In genomic region chrX:14065800-14066199, GRCh38 we compare ENCODE assay signal across 24 cellular contexts. TPM values are rescaled to one million over a fixed set of nuclear protein-coding genes. Genes with fewer than 3 reads are reported as not detected.
A peak's percentile ranks its signal among the peaks of the same experiment; 100 is the strongest.
DNase-seq lines count a peak whose midpoint lies in the region; FAIRE-seq and TF ChIP-seq lines count a peak whose summit lies in the region.
"Had no signal": no experiment of that assay in that cellular context is flagged by ENCODE, and none has a peak within 500 bp of the region (broad histone marks: within the 10 kb centered on the region; RNA-seq: fewer than 3 reads in every experiment).

No MANE protein-coding gene starts in this region.

- H3K27me3 Mint-ChIP-seq in MCF 10A (ENCODE audit: insufficient read depth, unreplicated experiment), result peaks cover 63% of the 10 kb centered on the region

- peaks cover 4% of the 10 kb centered on the region for H3K27me3 ChIP-seq in mammary epithelial cell (ENCODE audit: insufficient read depth, low read length)

- H3K9ac ChIP-seq in mammary epithelial cell (ENCODE audit: insufficient read depth, low read length) (no peak overlapping the region), kidney (ENCODE audit: low read length in 2 of 2) (no peak overlapping the region)
- H3K9ac ChIP-seq: BLaER1, GM23248 had no signal

- TF ChIP-seq CTCF in MCF 10A (IDR thresholded peaks at IDR 0.05; ENCODE audit: unreplicated experiment), result no peak
- TF ChIP-seq CTCF in mammary epithelial cell (conservative IDR thresholded peaks at IDR 0.05 in 1 of 2, IDR thresholded peaks at IDR 0.05 in 1 of 2; ENCODE audit: extremely low read depth in 1 of 2, insufficient read depth in 1 of 2, low read depth in 1 of 2, low read length in 2 of 2), result no peak
- no peak for TF ChIP-seq CTCF in HEK293 (tag by site-specific recombination; IDR thresholded peaks at IDR 0.05)
- TF ChIP-seq CTCF in kidney (IDR thresholded peaks at IDR 0.05; ENCODE audit: borderline replicate concordance, extremely low read depth, insufficient read depth), result no peak

- H3K4me3 Mint-ChIP-seq in MCF 10A (ENCODE audit: unreplicated experiment), result no peak overlapping the region
- H3K4me3 Mint-ChIP-seq: B cell; CD4-positive, CD25-positive, alpha-beta regulatory T cell; CD8-positive, alpha-beta T cell; H9; HFFc6 had no signal

- no peaks in the 10 kb centered on the region for H4K20me1 ChIP-seq in mammary epithelial cell (ENCODE audit: insufficient read depth, low read length)

- peak overlapping the region; percentile 43 for H3K27ac Mint-ChIP-seq in MCF 10A (ENCODE audit: low read depth, unreplicated experiment)
- H3K27ac Mint-ChIP-seq: B cell; CD4-positive, CD25-positive, alpha-beta regulatory T cell; CD8-positive, alpha-beta T cell; HFFc6 had no signal

- BruUV-seq in MCF 10A (replicated peaks; lab: Mats Ljungman, UMichigan) (no TSS peak), mammary epithelial cell (replicated peaks; lab: Mats Ljungman, UMichigan) (no TSS peak)

- no peaks in the 10 kb centered on the region for H3K9me3 Mint-ChIP-seq in MCF 10A (ENCODE audit: unreplicated experiment)
- H3K9me3 Mint-ChIP-seq: CD8-positive, alpha-beta T cell; HFFc6 had no signal

- no peaks in the 10 kb centered on the region for H3K79me2 ChIP-seq in mammary epithelial cell (ENCODE audit: insufficient read depth, low read length)

- H3K4me3 ChIP-seq in mammary epithelial cell (replicated peaks in 1 of 3; ENCODE audit: insufficient read depth in 1 of 3, low read depth in 2 of 3, low read length in 3 of 3), result no peak overlapping the region
- no peak overlapping the region for H3K4me3 ChIP-seq in HEK293 (ENCODE audit: low read depth, low read length)
- H3K4me3 ChIP-seq in kidney (ENCODE audit: low read length in 2 of 2), result no peak overlapping the region
- H3K4me3 ChIP-seq: BLaER1, GM12878, GM23248 had no signal

- H3K4me2 ChIP-seq in mammary epithelial cell (ENCODE audit: insufficient read depth, low read depth, low read length), result no peak overlapping the region
- H3K4me2 ChIP-seq: BLaER1 had no signal

- no peak for FAIRE-seq in kidney (lab: Jason Lieb, UNC)
- FAIRE-seq: A204.1, D721Med, GM12878, GM19239 had no signal

- no peaks in the 10 kb centered on the region for H3K9me3 ChIP-seq in mammary epithelial cell (replicated peaks; ENCODE audit: insufficient read depth, low read length)
- H3K9me3 ChIP-seq in HEK293 (ENCODE audit: control insufficient read depth, insufficient read depth, low read depth, low read length), result no peaks in the 10 kb centered on the region
- H3K9me3 ChIP-seq in kidney (ENCODE audit: control insufficient read depth in 1 of 2, low read length in 2 of 2), result no peaks in the 10 kb centered on the region
- H3K9me3 ChIP-seq: BLaER1 had no signal

- CTCF ChIA-PET in MCF 10A (lab: Yijun Ruan, JAX) (no interaction called here), mammary epithelial cell (lab: Charles Lee; ENCODE audit: low non-redundant PET) (no interaction called here), HEK293 (lab: Yijun Ruan, JAX) (interaction anchor here (0.9 kb wide), 1 partner anchor 12 kb away, joined by 3 read pairs; no protein-coding TSS in a partner anchor)

- H3K36me3 Mint-ChIP-seq in MCF 10A (ENCODE audit: insufficient read depth, unreplicated experiment), result no peaks in the 10 kb centered on the region
- H3K36me3 Mint-ChIP-seq: CD4-positive, CD25-positive, alpha-beta regulatory T cell; CD8-positive, alpha-beta T cell had no signal

- H3K4me1 ChIP-seq in mammary epithelial cell (ENCODE audit: insufficient read depth, low read length), result no peaks in the 10 kb centered on the region
- H3K4me1 ChIP-seq in HEK293 (ENCODE audit: control insufficient read depth, insufficient read depth, low read length), result no peaks in the 10 kb centered on the region
- H3K4me1 ChIP-seq in kidney (ENCODE audit: control insufficient read depth in 1 of 2, insufficient read depth in 1 of 2, low read depth in 1 of 2, low read length in 2 of 2), result no peaks in the 10 kb centered on the region
- H3K4me1 ChIP-seq: BLaER1 had no signal

- POLR2A ChIA-PET in MCF 10A (lab: Yijun Ruan, JAX) (no interaction called here), HEK293 (lab: Yijun Ruan, JAX) (interaction anchor here (1.3 kb wide), 1 partner anchor 37 kb away, joined by 3 read pairs; no protein-coding TSS in a partner anchor)

- intact Hi-C loops in MCF 10A (cut with micrococcal nuclease), result no loop called here
- intact Hi-C loops in mammary epithelial cell (cut with micrococcal nuclease), result no loop called here
- intact Hi-C loops in kidney (cut with DNase I), result no loop called here

- in situ Hi-C loops in mammary epithelial cell (cut with MboI; ENCODE audit: low sequenced_read_pairs in 2 of 2), result no loop called here

- H3K27ac ChIP-seq in mammary epithelial cell (ENCODE audit: insufficient read depth, low read depth, low read length), result no peak overlapping the region
- H3K27ac ChIP-seq in HEK293 (ENCODE audit: extremely low read depth, low read depth, low read length), result no peak overlapping the region
- no peak overlapping the region for H3K27ac ChIP-seq in kidney (ENCODE audit: low read depth in 2 of 2, low read length in 2 of 2)
- H3K27ac ChIP-seq: 22Rv1, BLaER1, C4-2B, GM23248 had no signal

- dilution Hi-C loops in mammary epithelial cell (cut with HindIII; ENCODE audit: low sequenced_read_pairs), result no loop called here

- H2AFZ ChIP-seq in mammary epithelial cell (ENCODE audit: low read depth, low read length), result no peak overlapping the region
- H2AFZ ChIP-seq: GM23248 had no signal

- peaks cover 10% of the 10 kb centered on the region for H3K4me1 Mint-ChIP-seq in MCF 10A (ENCODE audit: insufficient read depth, unreplicated experiment)
- H3K4me1 Mint-ChIP-seq: B cell; CD4-positive, CD25-positive, alpha-beta regulatory T cell had no signal

- 52% methylated on average over 5 of the region's 21 CpGs for WGBS in mammary epithelial cell (ENCODE audit: low coverage, missing lambda C conversion rate)

- no peaks in the 10 kb centered on the region for H3K36me3 ChIP-seq in mammary epithelial cell (ENCODE audit: insufficient read depth, low read length)
- no peaks in the 10 kb centered on the region for H3K36me3 ChIP-seq in HEK293 (ENCODE audit: control insufficient read depth in 2 of 2, insufficient read depth in 1 of 2, low read length in 2 of 2)
- no peaks in the 10 kb centered on the region for H3K36me3 ChIP-seq in kidney (ENCODE audit: control insufficient read depth in 1 of 2, insufficient read depth in 2 of 2, low read length in 2 of 2)
- H3K36me3 ChIP-seq: BLaER1 had no signal

- DNase-seq in MCF 10A (ENCODE audit: unreplicated experiment), result no peak
- DNase-seq in mammary epithelial cell, result no peak
- DNase-seq in kidney, result peak; percentile 55
- no peak for DNase-seq in T-helper 2 cell
- DNase-seq in MV-4-11 (lab: John Stamatoyannopoulos, UW), result no peak
- DNase-seq in NCI-H1048 (lab: John Stamatoyannopoulos, UW), result no peak
- DNase-seq: CD4-positive, CD25-positive, alpha-beta regulatory T cell; CD8-positive, alpha-beta T cell; DMS 273 treated with DMSO at 0.1 percent for 48 hours; DMS79; EL; GDM1; GM23248; H9; HFFc6 had no signal

TF ChIP-seq in HEK293, 187 proteins besides CTCF, POLR2A, EP300 and RAD21:
- TF ChIP-seq ZNF791 (tag by site-specific recombination; IDR thresholded peaks at IDR 0.05) (no peak), KLF10 (tag by site-specific recombination; IDR thresholded peaks at IDR 0.05) (no peak), PRDM10 (tag by site-specific recombination; IDR thresholded peaks at IDR 0.05) (no peak), ZBTB48 (tag by site-specific recombination; IDR thresholded peaks at IDR 0.05) (no peak), ZFHX2 (tag by site-specific recombination; conservative IDR thresholded peaks at IDR 0.05) (peak; percentile 54), ZNF670 (tag by site-specific recombination; IDR thresholded peaks at IDR 0.05; ENCODE audit: low read depth) (no peak), EGR2 (tag by site-specific recombination; IDR thresholded peaks at IDR 0.05; ENCODE audit: low read depth) (0 out of 2 replicates have a peak, but pooled peaks have one; percentile 32)

RNA-seq across cellular contexts. Expression of gene GEMIN8, which starts 36.1 kb away (rescaled TPM):
- total RNA-seq in MCF 10A (2022) (24.6 and 28.2 TPM in 2 replicates), mammary epithelial cell (10 to 100 TPM; 14.7 to 25.9 TPM), kidney (30.0 TPM)
- polyA plus RNA-seq in mammary epithelial cell (32.3 TPM), kidney (ENCODE audit: insufficient read depth, low read depth, low replicate concordance) (25.4 TPM)
- 1.2 TPM for polyA minus RNA-seq in mammary epithelial cell
